14 cellular contexts compared by ENCODE assay signal in genomic region chr10:29627201-29628105, GRCh38. TPM values are rescaled to one million over a fixed set of nuclear protein-coding genes. Genes with fewer than 3 reads are reported as not detected.
DNase-seq lines count a peak whose midpoint lies in the region; ATAC-seq and TF ChIP-seq lines count a peak whose summit lies in the region.
"Had no signal": no experiment of that assay in that cellular context is flagged by ENCODE, and none has a peak within 500 bp of the region (broad histone marks: within the 10 kb centered on the region; RNA-seq: fewer than 3 reads in every experiment).

No MANE protein-coding gene starts in this region.

- no peak overlapping the region for H2AFZ ChIP-seq in KMS-11 (ENCODE audit: low read depth)

- H3K4me3 Mint-ChIP-seq in chondrocyte (ENCODE audit: unreplicated experiment) (no peak overlapping the region), mesothelial cell of epicardium (no peak overlapping the region)
- H3K4me3 Mint-ChIP-seq: CD4-positive, alpha-beta T cell had no signal

- peaks cover 4% of the 10 kb centered on the region for H3K36me3 Mint-ChIP-seq in chondrocyte (ENCODE audit: low read depth)
- peaks cover 18% of the 10 kb centered on the region for H3K36me3 Mint-ChIP-seq in mesothelial cell of epicardium

- H3K9me3 Mint-ChIP-seq in chondrocyte (ENCODE audit: low read depth) = no peaks in the 10 kb centered on the region
- H3K9me3 Mint-ChIP-seq in mesothelial cell of epicardium = no peaks in the 10 kb centered on the region
- H3K9me3 Mint-ChIP-seq: CD4-positive, alpha-beta T cell had no signal

- ATAC-seq in HG03135 (IDR thresholded peaks at IDR 0.05; ENCODE audit: unreplicated experiment) = no peak

- H3K27ac Mint-ChIP-seq in chondrocyte (ENCODE audit: unreplicated experiment) (peak overlapping the region; percentile 59), mesothelial cell of epicardium (peak overlapping the region; percentile 40)
- H3K27ac Mint-ChIP-seq: CD4-positive, alpha-beta T cell had no signal

- H3K27ac ChIP-seq in KMS-11 = peak overlapping the region; percentile 19; the same call in 1 of the 2 replicates
- H3K27ac ChIP-seq: thyroid gland had no signal

- no peaks in the 10 kb centered on the region for H3K79me2 ChIP-seq in KMS-11 (ENCODE audit: insufficient read depth, low read depth)

- no peaks in the 10 kb centered on the region for H3K36me3 ChIP-seq in KMS-11 (ENCODE audit: insufficient read depth)
- no peaks in the 10 kb centered on the region for H3K36me3 ChIP-seq in HAP-1 (replicated peaks)
- H3K36me3 ChIP-seq: thyroid gland had no signal

- H3K4me2 ChIP-seq in KMS-11 = peak overlapping the region; percentile 47

- no peaks in the 10 kb centered on the region for H4K20me1 ChIP-seq in KMS-11 (ENCODE audit: insufficient read depth)

- H3K9ac ChIP-seq in KMS-11 = no peak overlapping the region

- peaks cover 59% of the 10 kb centered on the region for H3K4me1 Mint-ChIP-seq in chondrocyte (ENCODE audit: low read depth)
- peaks cover 24% of the 10 kb centered on the region for H3K4me1 Mint-ChIP-seq in mesothelial cell of epicardium

- no peaks in the 10 kb centered on the region for H3K9me3 ChIP-seq in HAP-1
- H3K9me3 ChIP-seq: thyroid gland had no signal

- in situ Hi-C loops in HAP-1 (cut with MboI; ENCODE audit: low sequenced_read_pairs) = no loop called here

- H3K4me1 ChIP-seq in KMS-11 (ENCODE audit: low read depth, poor library complexity, severe bottlenecking) (peaks cover 20% of the 10 kb centered on the region), HAP-1 (no peaks in the 10 kb centered on the region)

- DNase-seq in AG09309 (ENCODE audit: low read depth) (peak; percentile 73), chondrocyte (ENCODE audit: low spot score) (no peak), mesothelial cell of epicardium (ENCODE audit: low spot score in 2 of 2, unreplicated experiment in 2 of 2) (no peak), DMS79 treated with DMSO at 0.1 percent for 48 hours (lab: John Stamatoyannopoulos, UW) (no peak), HAP-1 (ENCODE audit: low spot score in 2 of 2) (no peak)
- no peak for DNase-seq in activated CD8-positive, alpha-beta memory T cell treated with anti-CD3 and anti-CD28 coated beads for 24 hours
- DNase-seq: activated CD4-positive, alpha-beta T cell treated with anti-CD3 and anti-CD28 coated beads, Interleukin-2, amount 50 U/mL, for 48 hours; activated naive CD4-positive, alpha-beta T cell; CD4-positive, alpha-beta T cell; hippocampal formation; NCI-H526 treated with DMSO at 0.1 percent for 48 hours; thyroid gland had no signal

- H3K27me3 ChIP-seq in KMS-11 (ENCODE audit: insufficient read depth, low read depth) = no peaks in the 10 kb centered on the region
- no peaks in the 10 kb centered on the region for H3K27me3 ChIP-seq in HAP-1 (ENCODE audit: low read depth)
- H3K27me3 ChIP-seq: thyroid gland had no signal

- H3K4me3 ChIP-seq in AG09309 (ENCODE audit: control insufficient read depth, low read depth, low read length) = no peak overlapping the region
- no peak overlapping the region for H3K4me3 ChIP-seq in KMS-11 (IDR thresholded peaks at IDR 0.05; ENCODE audit: insufficient read depth, low read depth, low read length)
- no peak overlapping the region for H3K4me3 ChIP-seq in HAP-1
- H3K4me3 ChIP-seq: thyroid gland had no signal

- no peaks in the 10 kb centered on the region for H3K27me3 Mint-ChIP-seq in chondrocyte (ENCODE audit: low read depth)
- no peaks in the 10 kb centered on the region for H3K27me3 Mint-ChIP-seq in mesothelial cell of epicardium (ENCODE audit: low read depth)
- H3K27me3 Mint-ChIP-seq: CD4-positive, alpha-beta T cell had no signal

- TF ChIP-seq CTCF in AG09309 (IDR thresholded peaks at IDR 0.05; ENCODE audit: control insufficient read depth, insufficient read depth, low read depth, low read length, missing control alignments) (no peak), KMS-11 (conservative IDR thresholded peaks at IDR 0.05; ENCODE audit: low read depth, low read length) (no peak), chondrocyte (IDR thresholded peaks at IDR 0.05) (no peak), mesothelial cell of epicardium (IDR thresholded peaks at IDR 0.05; ENCODE audit: unreplicated experiment) (no peak)

RNA-seq across cellular contexts. Expression of gene SVIL, which starts 7.3 kb away (rescaled TPM):
- 112 to 136 TPM (median 118 TPM) in 3 replicates for total RNA-seq in chondrocyte
- total RNA-seq in mesothelial cell of epicardium = 281 to 302 TPM (median 293 TPM) in 3 replicates
